ENCODE assay signal across 8 cellular contexts in the genomic region with DNA sequence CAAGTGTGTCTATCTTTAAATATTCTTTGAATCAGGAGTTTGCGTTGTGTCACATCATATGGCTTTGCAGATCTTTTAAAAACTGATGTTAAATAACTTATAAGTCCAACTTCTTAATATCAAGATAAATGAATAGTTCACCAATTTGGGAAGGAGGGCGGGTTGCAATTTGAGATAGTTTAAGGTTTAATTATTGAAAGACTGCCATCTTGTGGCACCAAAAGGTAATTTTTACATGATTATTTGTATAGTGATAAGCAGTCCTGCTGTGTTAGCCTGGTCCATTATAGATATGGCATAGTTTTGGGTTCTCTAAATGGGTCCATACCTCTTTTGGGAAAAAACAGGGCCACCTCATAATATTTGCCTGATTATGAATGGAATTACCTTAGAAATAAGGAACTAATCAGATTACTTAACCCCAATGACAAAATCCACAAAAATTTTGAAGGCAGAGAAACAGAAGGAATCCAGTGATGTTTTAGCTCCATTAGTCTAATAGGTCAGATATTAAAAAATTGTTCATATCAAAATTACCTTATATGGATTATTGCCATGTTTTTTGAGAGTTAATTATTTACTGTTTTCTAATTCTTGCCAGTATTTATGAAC.
A peak's percentile ranks its signal among the peaks of the same experiment; 100 is the strongest.
DNase-seq lines count a peak whose midpoint lies in the region; ATAC-seq, FAIRE-seq and TF ChIP-seq lines count a peak whose summit lies in the region.

No MANE protein-coding gene starts in this region.

- TF ChIP-seq POLR2A in transverse colon (IDR thresholded peaks at IDR 0.05): no peak

- no peak overlapping the region for H3K4me3 Mint-ChIP-seq in activated CD4-positive, alpha-beta T cell treated with anti-CD3 and anti-CD28 coated beads for 36 hours
- no peak overlapping the region for H3K4me3 Mint-ChIP-seq in brain

- H3K36me3 ChIP-seq in transverse colon: no peaks in the 10 kb centered on the region

- intact Hi-C loops in activated CD4-positive, alpha-beta T cell treated with anti-CD3 and anti-CD28 coated beads for 36 hours (cut with DNase I, micrococcal nuclease): loop anchor here (2.0 to 5.0 kb wide), 4 partner anchors 1232 to 1425 kb away; no protein-coding TSS in a partner anchor
- intact Hi-C loops in transverse colon (cut with DNase I; ENCODE audit: low total_unique reads): no loop called here

- no peaks in the 10 kb centered on the region for H3K36me3 Mint-ChIP-seq in activated CD4-positive, alpha-beta T cell treated with anti-CD3 and anti-CD28 coated beads for 36 hours (ENCODE audit: low read depth)
- peaks cover 40% of the 10 kb centered on the region for H3K36me3 Mint-ChIP-seq in brain

- H3K27me3 Mint-ChIP-seq in activated CD4-positive, alpha-beta T cell treated with anti-CD3 and anti-CD28 coated beads for 36 hours: peaks cover 18% of the 10 kb centered on the region
- H3K27me3 Mint-ChIP-seq in brain: no peaks in the 10 kb centered on the region

- no peak overlapping the region for H3K4me3 ChIP-seq in transverse colon

- WGBS in transverse colon (ENCODE audit: low coverage in 1 of 2), 2 donors: 18 to 40% methylated on average over 2 of the region's 2 CpGs

- H3K27me3 ChIP-seq in transverse colon: no peaks in the 10 kb centered on the region

- H3K27ac ChIP-seq in transverse colon: no peak overlapping the region

- no peak for TF ChIP-seq EP300 in transverse colon (IDR thresholded peaks at IDR 0.05; ENCODE audit: low read depth)

- no peaks in the 10 kb centered on the region for H3K4me1 Mint-ChIP-seq in activated CD4-positive, alpha-beta T cell treated with anti-CD3 and anti-CD28 coated beads for 36 hours
- peaks cover 6% of the 10 kb centered on the region for H3K4me1 Mint-ChIP-seq in brain

- DNase-seq in activated CD4-positive, alpha-beta T cell treated with anti-CD3 and anti-CD28 coated beads for 36 hours: no peak
- no peak for DNase-seq in activated CD4-positive, alpha-beta T cell treated with anti-CD3 and anti-CD28 coated beads for 1 hour
- DNase-seq in NCI-H446 treated with DMSO at 0.1 percent for 48 hours (lab: John Stamatoyannopoulos, UW) (peak; percentile 62), transverse colon (no peak), ecto neural progenitor cell (ENCODE audit: low spot score) (no peak)

- peak; percentile 44 for ATAC-seq in activated CD4-positive, alpha-beta T cell treated with anti-CD3 and anti-CD28 coated beads for 36 hours
- peak; percentile 71 for ATAC-seq in HG02870 (IDR thresholded peaks at IDR 0.05; ENCODE audit: unreplicated experiment)

- POLR2A ChIA-PET in activated CD4-positive, alpha-beta T cell treated with anti-CD3 and anti-CD28 coated beads for 36 hours (lab: Charles Lee): no interaction called here

- H3K27ac Mint-ChIP-seq in activated CD4-positive, alpha-beta T cell treated with anti-CD3 and anti-CD28 coated beads for 36 hours: no peak overlapping the region
- H3K27ac Mint-ChIP-seq in brain: no peak overlapping the region

- peak; percentile 98 for FAIRE-seq in islet of Langerhans (lab: Jason Lieb, UNC)

- no peaks in the 10 kb centered on the region for H3K9me3 Mint-ChIP-seq in activated CD4-positive, alpha-beta T cell treated with anti-CD3 and anti-CD28 coated beads for 36 hours (ENCODE audit: low read depth)
- peaks cover 0 to 5% (median 0%) of the 10 kb centered on the region in 5 experiments for H3K9me3 Mint-ChIP-seq in brain

- H3K9me3 ChIP-seq in transverse colon: no peaks in the 10 kb centered on the region

- in situ Hi-C loops in transverse colon (cut with MboI; ENCODE audit: low pct_ligation_motif_present in 1 of 4, low pct_unique_long_range_greater_than_20kb in 1 of 4, low sequenced_read_pairs in 3 of 4): loop anchor here in 2 of 4 donors (25.0 kb wide), 1 partner anchor 1422 kb away; no protein-coding TSS in a partner anchor

- no peaks in the 10 kb centered on the region for H3K4me1 ChIP-seq in transverse colon

- TF ChIP-seq CTCF in brain (conservative IDR thresholded peaks at IDR 0.05): peak; percentile 74 to 87
- TF ChIP-seq CTCF in transverse colon (IDR thresholded peaks at IDR 0.05): peak; percentile 55 to 69 (median 60)

- CTCF ChIA-PET in activated CD4-positive, alpha-beta T cell treated with anti-CD3 and anti-CD28 coated beads for 36 hours (lab: Charles Lee): interaction anchor here (0.5 to 1.6 kb wide), 7 partner anchors 9 to 1764 kb away, joined by 3 to 6 read pairs (median 3); no protein-coding TSS in a partner anchor
